8 cellular contexts compared by ENCODE assay signal in the genomic region with DNA sequence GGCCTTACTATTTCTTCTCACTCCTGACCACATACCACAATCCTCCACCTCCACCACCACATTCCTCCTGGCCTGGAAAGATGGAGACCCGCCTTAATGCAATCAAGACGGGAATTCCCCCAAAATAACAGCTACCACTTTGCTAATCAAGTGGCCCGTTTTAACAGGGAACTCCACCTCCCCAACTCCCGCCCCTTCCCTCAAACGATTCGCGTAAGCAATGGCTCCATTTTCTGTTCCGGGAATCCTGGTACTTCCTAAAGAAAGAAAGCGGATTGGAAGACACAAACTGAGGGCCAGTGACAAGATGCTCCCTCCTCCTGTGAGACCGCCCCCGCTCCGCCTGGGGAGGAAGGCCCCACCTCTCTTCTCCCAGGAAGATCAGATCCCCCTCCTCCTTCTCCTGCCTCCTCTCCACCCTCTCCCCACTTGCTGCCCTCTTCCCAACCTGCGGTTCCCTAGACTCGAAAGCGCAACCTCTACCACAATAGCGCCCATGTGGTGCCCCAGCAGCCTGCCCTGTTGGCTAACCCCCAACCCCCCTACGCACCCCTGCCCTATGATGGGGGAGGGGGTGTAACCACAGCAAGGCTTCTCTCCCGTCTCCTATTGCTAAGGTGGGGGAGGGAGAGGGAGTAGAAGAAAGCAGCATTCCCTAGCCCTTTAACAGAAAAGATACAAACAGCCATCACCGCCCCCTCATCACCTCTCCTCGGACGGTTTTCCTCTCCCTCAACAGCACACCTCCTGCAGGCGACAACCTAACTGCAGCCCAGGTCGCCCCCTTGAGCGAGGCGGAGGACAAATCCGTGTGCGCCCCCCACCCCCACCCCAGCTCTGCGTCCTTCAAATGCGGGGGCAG. TPM values are rescaled to one million over a fixed set of nuclear protein-coding genes. Genes with fewer than 3 reads are reported as not detected.
A peak's percentile ranks its signal among the peaks of the same experiment; 100 is the strongest.
DNase-seq lines count a peak whose midpoint lies in the region; ATAC-seq and TF ChIP-seq lines count a peak whose summit lies in the region.

No MANE protein-coding gene starts in this region.

- peak overlapping the region; percentile 93 for H3K27ac Mint-ChIP-seq in activated naive CD8-positive, alpha-beta T cell treated with anti-CD3 and anti-CD28 coated beads, Interleukin-2, amount 10 ng/mL, durations not matched to agents 7 days and 5 days
- H3K27ac Mint-ChIP-seq in glutamatergic neuron (ENCODE audit: unreplicated experiment): peak overlapping the region; percentile 93

- no peaks in the 10 kb centered on the region for H3K27me3 ChIP-seq in neuron (ENCODE audit: insufficient read depth, low read length)

- H3K9me3 ChIP-seq in neuron (ENCODE audit: low read length): no peaks in the 10 kb centered on the region

- TF ChIP-seq CTCF in glutamatergic neuron (IDR thresholded peaks at IDR 0.05; ENCODE audit: partially characterized antibody, unreplicated experiment): no peak

- ATAC-seq in HG03432 (IDR thresholded peaks at IDR 0.05; ENCODE audit: unreplicated experiment) (peak; percentile 33), HG02970 (IDR thresholded peaks at IDR 0.05; ENCODE audit: low FRiP score, unreplicated experiment) (no peak)
- peak; percentile 35 for ATAC-seq in activated naive CD8-positive, alpha-beta T cell treated with anti-CD3 and anti-CD28 coated beads, Interleukin-2, amount 10 ng/mL, durations not matched to agents 7 days and 5 days (ENCODE audit: low read depth)

- peak overlapping the region; percentile 98 for H3K4me3 Mint-ChIP-seq in activated naive CD8-positive, alpha-beta T cell treated with anti-CD3 and anti-CD28 coated beads, Interleukin-2, amount 10 ng/mL, durations not matched to agents 7 days and 5 days
- peak overlapping the region; percentile 100 for H3K4me3 Mint-ChIP-seq in glutamatergic neuron (ENCODE audit: unreplicated experiment)

- peaks cover 32% of the 10 kb centered on the region for H3K4me1 Mint-ChIP-seq in activated naive CD8-positive, alpha-beta T cell treated with anti-CD3 and anti-CD28 coated beads, Interleukin-2, amount 10 ng/mL, durations not matched to agents 7 days and 5 days
- H3K4me1 Mint-ChIP-seq in glutamatergic neuron (ENCODE audit: low read depth, unreplicated experiment): peaks cover 15% of the 10 kb centered on the region

- H3K36me3 Mint-ChIP-seq in activated naive CD8-positive, alpha-beta T cell treated with anti-CD3 and anti-CD28 coated beads, Interleukin-2, amount 10 ng/mL, durations not matched to agents 7 days and 5 days: peaks cover 18% of the 10 kb centered on the region
- no peaks in the 10 kb centered on the region for H3K36me3 Mint-ChIP-seq in glutamatergic neuron (ENCODE audit: unreplicated experiment)

- peaks cover 8% of the 10 kb centered on the region for H3K27me3 Mint-ChIP-seq in activated naive CD8-positive, alpha-beta T cell treated with anti-CD3 and anti-CD28 coated beads, Interleukin-2, amount 10 ng/mL, durations not matched to agents 7 days and 5 days
- no peaks in the 10 kb centered on the region for H3K27me3 Mint-ChIP-seq in glutamatergic neuron (ENCODE audit: unreplicated experiment)

- POLR2A ChIA-PET in activated naive CD8-positive, alpha-beta T cell treated with anti-CD3 and anti-CD28 coated beads, Interleukin-2, amount 10 ng/mL, durations not matched to agents 7 days and 5 days (lab: Charles Lee): interaction anchor here (0.6 to 1.5 kb wide), 12 partner anchors 13 to 1156 kb away, joined by 3 to 15 read pairs (median 4); a partner anchor contains a TSS

- peak overlapping the region; percentile 76 for H3K4me3 ChIP-seq in neuron (ENCODE audit: low read length)

- peak overlapping the region; percentile 27 for H2AFZ ChIP-seq in neuron (ENCODE audit: low read depth, low read length)

- H3K9me3 Mint-ChIP-seq in activated naive CD8-positive, alpha-beta T cell treated with anti-CD3 and anti-CD28 coated beads, Interleukin-2, amount 10 ng/mL, durations not matched to agents 7 days and 5 days: no peaks in the 10 kb centered on the region
- H3K9me3 Mint-ChIP-seq in glutamatergic neuron (ENCODE audit: unreplicated experiment): no peaks in the 10 kb centered on the region

- peaks cover 19% of the 10 kb centered on the region for H3K4me1 ChIP-seq in neuron (ENCODE audit: insufficient read depth, low read length)

- DNase-seq in stimulated activated CD4-positive, alpha-beta T cell treated with anti-CD3 and anti-CD28 coated beads, Interleukin-1b, Interleukin-23, amount 100 ng/mL, for 48 hours: peak; percentile 20
- DNase-seq in stimulated activated CD4-positive, alpha-beta T cell treated with anti-CD3 and anti-CD28 coated beads, Interleukin-2, amount 100 ng/mL, for 48 hours: no peak
- DNase-seq in NCI-H748 (lab: John Stamatoyannopoulos, UW; ENCODE audit: unreplicated experiment) (peak; percentile 92), glutamatergic neuron (peak; percentile 82)
- peak; percentile 43 for DNase-seq in activated naive CD8-positive, alpha-beta T cell treated with anti-CD3 and anti-CD28 coated beads, Interleukin-2, amount 10 ng/mL, durations not matched to agents 7 days and 5 days

- peaks cover 34% of the 10 kb centered on the region for H3K36me3 ChIP-seq in neuron (ENCODE audit: insufficient read depth, low read length)

RNA-seq across cellular contexts. Expression of a gene that starts 0.8 kb away (rescaled TPM):
- total RNA-seq in activated naive CD8-positive, alpha-beta T cell treated with anti-CD3 and anti-CD28 coated beads, Interleukin-2, amount 10 ng/mL, durations not matched to agents 7 days and 5 days: 10 to 100 TPM; 88.0 to 96.5 TPM
- 162 TPM for total RNA-seq in glutamatergic neuron (ENCODE audit: unreplicated experiment)

RNA-seq across cellular contexts. Expression of a gene that starts 15.0 kb away (rescaled TPM):
- 10 to 100 TPM in 1 of 2 experiments, 1 to 10 TPM in 1; 9.4 to 10.1 TPM for total RNA-seq in activated naive CD8-positive, alpha-beta T cell treated with anti-CD3 and anti-CD28 coated beads, Interleukin-2, amount 10 ng/mL, durations not matched to agents 7 days and 5 days
- not detected for total RNA-seq in glutamatergic neuron (ENCODE audit: unreplicated experiment)

RNA-seq across cellular contexts. Expression of a gene that starts 21.6 kb away (rescaled TPM):
- total RNA-seq in activated naive CD8-positive, alpha-beta T cell treated with anti-CD3 and anti-CD28 coated beads, Interleukin-2, amount 10 ng/mL, durations not matched to agents 7 days and 5 days: 1 to 10 TPM; 1.7 to 2.0 TPM
- not detected for total RNA-seq in glutamatergic neuron (ENCODE audit: unreplicated experiment)

RNA-seq across cellular contexts. Expression of a gene that starts 31.2 kb away (rescaled TPM):
- total RNA-seq in activated naive CD8-positive, alpha-beta T cell treated with anti-CD3 and anti-CD28 coated beads, Interleukin-2, amount 10 ng/mL, durations not matched to agents 7 days and 5 days: 10 to 100 TPM; 51.9 to 53.4 TPM
- 12.3 TPM for total RNA-seq in glutamatergic neuron (ENCODE audit: unreplicated experiment)

RNA-seq across cellular contexts. Expression of a gene that starts 42.7 kb away (rescaled TPM):
- under 1 TPM; 0.20 to 0.30 TPM for total RNA-seq in activated naive CD8-positive, alpha-beta T cell treated with anti-CD3 and anti-CD28 coated beads, Interleukin-2, amount 10 ng/mL, durations not matched to agents 7 days and 5 days
- 6.4 TPM for total RNA-seq in glutamatergic neuron (ENCODE audit: unreplicated experiment)

Comparison
In these comparisons a context has a peak if more than half of its experiments do, and no peak if none do; other contexts are left out.
1. DNase-seq: peak in stimulated activated CD4-positive, alpha-beta T cell treated with anti-CD3 and anti-CD28 coated beads, Interleukin-1b, Interleukin-23, amount 100 ng/mL, for 48 hours (single experiment), NCI-H748 (single experiment), activated naive CD8-positive, alpha-beta T cell treated with anti-CD3 and anti-CD28 coated beads, Interleukin-2, amount 10 ng/mL, durations not matched to agents 7 days and 5 days (single experiment) and glutamatergic neuron (single experiment); none in stimulated activated CD4-positive, alpha-beta T cell treated with anti-CD3 and anti-CD28 coated beads, Interleukin-2, amount 100 ng/mL, for 48 hours (0 of 2).
2. RNA of a gene that starts 15.0 kb away (total RNA-seq): 9.4 to 10.1 TPM in activated naive CD8-positive, alpha-beta T cell treated with anti-CD3 and anti-CD28 coated beads, Interleukin-2, amount 10 ng/mL, durations not matched to agents 7 days and 5 days; not detected in glutamatergic neuron (single experiment); every median in the first group is over 10 times any median in the second.